ENCODE assay signal across 1 cellular context in the genomic region with DNA sequence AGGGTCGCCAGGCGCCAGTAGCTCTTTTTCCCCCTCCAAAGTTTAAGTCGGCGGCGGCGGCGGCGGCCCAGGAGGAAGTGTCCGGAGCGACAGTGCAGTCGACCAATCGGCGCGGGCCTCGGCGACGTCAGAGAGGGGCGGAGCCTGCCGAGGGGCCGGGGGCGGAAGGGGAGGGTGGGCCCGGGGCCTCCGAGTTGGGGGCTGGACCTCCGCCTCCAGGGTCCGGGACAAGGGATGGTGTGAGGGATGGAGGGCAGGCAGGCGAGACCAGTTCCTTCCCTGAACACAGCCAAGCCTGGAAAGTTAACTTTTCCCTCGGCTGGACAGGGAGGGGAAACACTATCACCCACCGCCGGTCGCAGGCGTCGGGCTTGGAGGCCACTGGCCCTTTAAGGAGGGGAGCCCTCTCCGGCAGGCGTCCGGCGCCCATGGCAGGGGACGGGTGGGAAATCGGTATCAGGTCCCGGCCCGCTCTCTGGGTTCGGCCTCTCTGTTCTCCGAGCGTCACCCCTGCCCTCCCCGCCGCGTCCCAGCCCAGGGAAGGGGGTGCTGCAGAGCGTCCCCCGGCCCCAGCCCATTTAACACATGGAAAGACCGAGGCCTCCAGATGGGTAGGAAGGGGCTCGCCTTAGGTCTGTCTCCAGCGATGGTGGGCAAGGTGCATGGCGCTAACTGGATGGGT.
TF ChIP-seq lines count a peak whose summit lies in the region.

A gene (minus strand): TSS at position 81 of the 682 bp plus-strand sequence. CDS start 744 bp downstream, outside the sequence.

TF ChIP-seq in HEK293, 187 proteins besides CTCF, POLR2A, EP300 and RAD21 (continued from another document):
- TF ChIP-seq, protein P1, sequence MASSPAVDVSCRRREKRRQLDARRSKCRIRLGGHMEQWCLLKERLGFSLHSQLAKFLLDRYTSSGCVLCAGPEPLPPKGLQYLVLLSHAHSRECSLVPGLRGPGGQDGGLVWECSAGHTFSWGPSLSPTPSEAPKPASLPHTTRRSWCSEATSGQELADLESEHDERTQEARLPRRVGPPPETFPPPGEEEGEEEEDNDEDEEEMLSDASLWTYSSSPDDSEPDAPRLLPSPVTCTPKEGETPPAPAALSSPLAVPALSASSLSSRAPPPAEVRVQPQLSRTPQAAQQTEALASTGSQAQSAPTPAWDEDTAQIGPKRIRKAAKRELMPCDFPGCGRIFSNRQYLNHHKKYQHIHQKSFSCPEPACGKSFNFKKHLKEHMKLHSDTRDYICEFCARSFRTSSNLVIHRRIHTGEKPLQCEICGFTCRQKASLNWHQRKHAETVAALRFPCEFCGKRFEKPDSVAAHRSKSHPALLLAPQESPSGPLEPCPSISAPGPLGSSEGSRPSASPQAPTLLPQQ (tag by site-specific recombination; IDR thresholded peaks at IDR 0.05), result peak; percentile 97
- TF ChIP-seq MEIS1 (CRISPR knock-in tag; IDR thresholded peaks at IDR 0.05; ENCODE audit: borderline replicate concordance) (no peak), ZSCAN30 (tag by site-specific recombination; IDR thresholded peaks at IDR 0.05) (0 out of 2 replicates have a peak, but pooled peaks have one; percentile 15), ZXDB (tag by site-specific recombination; IDR thresholded peaks at IDR 0.05) (peak; percentile 83), ZNF660 (tag by site-specific recombination; IDR thresholded peaks at IDR 0.05) (0 out of 2 replicates have a peak, but pooled peaks have one; percentile 18), ZFP69B (tag by site-specific recombination; IDR thresholded peaks at IDR 0.05) (peak; percentile 95), EGR2 (tag by site-specific recombination; IDR thresholded peaks at IDR 0.05; ENCODE audit: low read depth) (peak; percentile 58; the same call in 1 of the 2 replicates), BCL11A (tag by site-specific recombination; IDR thresholded peaks at IDR 0.05; ENCODE audit: low read depth) (no peak), YY2 (tag by site-specific recombination; IDR thresholded peaks at IDR 0.05) (0 out of 2 replicates have a peak, but pooled peaks have one; percentile 10), ZNF404 (tag by site-specific recombination; IDR thresholded peaks at IDR 0.05) (no peak), ZNF510 (tag by site-specific recombination; IDR thresholded peaks at IDR 0.05; ENCODE audit: insufficient replicate concordance) (no peak), ZNF521 (tag by site-specific recombination; IDR thresholded peaks at IDR 0.05) (no peak), ZNF555 (tag by site-specific recombination; conservative IDR thresholded peaks at IDR 0.05) (no peak), ZFHX2 (tag by site-specific recombination; conservative IDR thresholded peaks at IDR 0.05) (peak; percentile 70), KLF1 (tag by site-specific recombination; IDR thresholded peaks at IDR 0.05) (peak; percentile 28), SP3 (tag by site-specific recombination; IDR thresholded peaks at IDR 0.05) (peak; percentile 83), ZFP37 (tag by site-specific recombination; IDR thresholded peaks at IDR 0.05) (0 out of 2 replicates have a peak, but pooled peaks have one; percentile 17), ZBTB20 (tag by site-specific recombination; IDR thresholded peaks at IDR 0.05) (peak; percentile 57; the same call in 1 of the 2 replicates), BCL11B (tag by site-specific recombination; IDR thresholded peaks at IDR 0.05; ENCODE audit: low read depth) (peak; percentile 46; the same call in 1 of the 2 replicates), ZBTB17 (tag by site-specific recombination; IDR thresholded peaks at IDR 0.05) (0 out of 2 replicates have a peak, but pooled peaks have one; percentile 14), ZNF132 (tag by site-specific recombination; IDR thresholded peaks at IDR 0.05; ENCODE audit: borderline replicate concordance) (no peak), ZNF658 (tag by site-specific recombination; IDR thresholded peaks at IDR 0.05) (no peak), PRDM1 (tag by site-specific recombination; IDR thresholded peaks at IDR 0.05) (peak; percentile 58), ZNF501 (tag by site-specific recombination; IDR thresholded peaks at IDR 0.05) (no peak), ZNF776 (tag by site-specific recombination; IDR thresholded peaks at IDR 0.05; ENCODE audit: borderline replicate concordance) (no peak), ZBTB48 (tag by site-specific recombination; IDR thresholded peaks at IDR 0.05) (peak; percentile 84), ZNF114 (tag by site-specific recombination; IDR thresholded peaks at IDR 0.05) (no peak), ZBTB8A (tag by site-specific recombination; IDR thresholded peaks at IDR 0.05) (peak; percentile 86), HOXA7 (CRISPR knock-in tag; IDR thresholded peaks at IDR 0.05; ENCODE audit: borderline replicate concordance) (no peak), KLF10 (tag by site-specific recombination; IDR thresholded peaks at IDR 0.05) (peak; percentile 6; the same call in 1 of the 2 replicates), ZNF664 (tag by site-specific recombination; IDR thresholded peaks at IDR 0.05) (no peak), ZEB2 (tag by site-specific recombination; IDR thresholded peaks at IDR 0.05) (0 out of 2 replicates have a peak, but pooled peaks have one; percentile 23), ZNF341 (tag by site-specific recombination; IDR thresholded peaks at IDR 0.05; ENCODE audit: low read depth) (no peak)
- TF ChIP-seq, protein P2, sequence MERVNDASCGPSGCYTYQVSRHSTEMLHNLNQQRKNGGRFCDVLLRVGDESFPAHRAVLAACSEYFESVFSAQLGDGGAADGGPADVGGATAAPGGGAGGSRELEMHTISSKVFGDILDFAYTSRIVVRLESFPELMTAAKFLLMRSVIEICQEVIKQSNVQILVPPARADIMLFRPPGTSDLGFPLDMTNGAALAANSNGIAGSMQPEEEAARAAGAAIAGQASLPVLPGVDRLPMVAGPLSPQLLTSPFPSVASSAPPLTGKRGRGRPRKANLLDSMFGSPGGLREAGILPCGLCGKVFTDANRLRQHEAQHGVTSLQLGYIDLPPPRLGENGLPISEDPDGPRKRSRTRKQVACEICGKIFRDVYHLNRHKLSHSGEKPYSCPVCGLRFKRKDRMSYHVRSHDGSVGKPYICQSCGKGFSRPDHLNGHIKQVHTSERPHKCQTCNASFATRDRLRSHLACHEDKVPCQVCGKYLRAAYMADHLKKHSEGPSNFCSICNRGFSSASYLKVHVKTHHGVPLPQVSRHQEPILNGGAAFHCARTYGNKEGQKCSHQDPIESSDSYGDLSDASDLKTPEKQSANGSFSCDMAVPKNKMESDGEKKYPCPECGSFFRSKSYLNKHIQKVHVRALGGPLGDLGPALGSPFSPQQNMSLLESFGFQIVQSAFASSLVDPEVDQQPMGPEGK (tag by site-specific recombination; IDR thresholded peaks at IDR 0.05), result peak; percentile 85
- TF ChIP-seq, protein P3, sequence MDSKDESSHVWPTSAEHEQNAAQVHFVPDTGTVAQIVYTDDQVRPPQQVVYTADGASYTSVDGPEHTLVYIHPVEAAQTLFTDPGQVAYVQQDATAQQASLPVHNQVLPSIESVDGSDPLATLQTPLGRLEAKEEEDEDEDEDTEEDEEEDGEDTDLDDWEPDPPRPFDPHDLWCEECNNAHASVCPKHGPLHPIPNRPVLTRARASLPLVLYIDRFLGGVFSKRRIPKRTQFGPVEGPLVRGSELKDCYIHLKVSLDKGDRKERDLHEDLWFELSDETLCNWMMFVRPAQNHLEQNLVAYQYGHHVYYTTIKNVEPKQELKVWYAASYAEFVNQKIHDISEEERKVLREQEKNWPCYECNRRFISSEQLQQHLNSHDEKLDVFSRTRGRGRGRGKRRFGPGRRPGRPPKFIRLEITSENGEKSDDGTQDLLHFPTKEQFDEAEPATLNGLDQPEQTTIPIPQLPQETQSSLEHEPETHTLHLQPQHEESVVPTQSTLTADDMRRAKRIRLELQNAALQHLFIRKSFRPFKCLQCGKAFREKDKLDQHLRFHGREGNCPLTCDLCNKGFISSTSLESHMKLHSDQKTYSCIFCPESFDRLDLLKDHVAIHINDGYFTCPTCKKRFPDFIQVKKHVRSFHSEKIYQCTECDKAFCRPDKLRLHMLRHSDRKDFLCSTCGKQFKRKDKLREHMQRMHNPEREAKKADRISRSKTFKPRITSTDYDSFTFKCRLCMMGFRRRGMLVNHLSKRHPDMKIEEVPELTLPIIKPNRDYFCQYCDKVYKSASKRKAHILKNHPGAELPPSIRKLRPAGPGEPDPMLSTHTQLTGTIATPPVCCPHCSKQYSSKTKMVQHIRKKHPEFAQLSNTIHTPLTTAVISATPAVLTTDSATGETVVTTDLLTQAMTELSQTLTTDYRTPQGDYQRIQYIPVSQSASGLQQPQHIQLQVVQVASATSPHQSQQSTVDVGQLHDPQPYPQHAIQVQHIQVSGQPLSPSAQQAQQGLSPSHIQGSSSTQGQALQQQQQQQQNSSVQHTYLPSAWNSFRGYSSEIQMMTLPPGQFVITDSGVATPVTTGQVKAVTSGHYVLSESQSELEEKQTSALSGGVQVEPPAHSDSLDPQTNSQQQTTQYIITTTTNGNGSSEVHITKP (tag by site-specific recombination; IDR thresholded peaks at IDR 0.05), result 0 out of 2 replicates have a peak, but pooled peaks have one; percentile 4
- TF ChIP-seq, protein P4, sequence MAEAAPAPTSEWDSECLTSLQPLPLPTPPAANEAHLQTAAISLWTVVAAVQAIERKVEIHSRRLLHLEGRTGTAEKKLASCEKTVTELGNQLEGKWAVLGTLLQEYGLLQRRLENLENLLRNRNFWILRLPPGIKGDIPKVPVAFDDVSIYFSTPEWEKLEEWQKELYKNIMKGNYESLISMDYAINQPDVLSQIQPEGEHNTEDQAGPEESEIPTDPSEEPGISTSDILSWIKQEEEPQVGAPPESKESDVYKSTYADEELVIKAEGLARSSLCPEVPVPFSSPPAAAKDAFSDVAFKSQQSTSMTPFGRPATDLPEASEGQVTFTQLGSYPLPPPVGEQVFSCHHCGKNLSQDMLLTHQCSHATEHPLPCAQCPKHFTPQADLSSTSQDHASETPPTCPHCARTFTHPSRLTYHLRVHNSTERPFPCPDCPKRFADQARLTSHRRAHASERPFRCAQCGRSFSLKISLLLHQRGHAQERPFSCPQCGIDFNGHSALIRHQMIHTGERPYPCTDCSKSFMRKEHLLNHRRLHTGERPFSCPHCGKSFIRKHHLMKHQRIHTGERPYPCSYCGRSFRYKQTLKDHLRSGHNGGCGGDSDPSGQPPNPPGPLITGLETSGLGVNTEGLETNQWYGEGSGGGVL (tag by site-specific recombination; IDR thresholded peaks at IDR 0.05), result peak; percentile 96
- TF ChIP-seq, protein P5, sequence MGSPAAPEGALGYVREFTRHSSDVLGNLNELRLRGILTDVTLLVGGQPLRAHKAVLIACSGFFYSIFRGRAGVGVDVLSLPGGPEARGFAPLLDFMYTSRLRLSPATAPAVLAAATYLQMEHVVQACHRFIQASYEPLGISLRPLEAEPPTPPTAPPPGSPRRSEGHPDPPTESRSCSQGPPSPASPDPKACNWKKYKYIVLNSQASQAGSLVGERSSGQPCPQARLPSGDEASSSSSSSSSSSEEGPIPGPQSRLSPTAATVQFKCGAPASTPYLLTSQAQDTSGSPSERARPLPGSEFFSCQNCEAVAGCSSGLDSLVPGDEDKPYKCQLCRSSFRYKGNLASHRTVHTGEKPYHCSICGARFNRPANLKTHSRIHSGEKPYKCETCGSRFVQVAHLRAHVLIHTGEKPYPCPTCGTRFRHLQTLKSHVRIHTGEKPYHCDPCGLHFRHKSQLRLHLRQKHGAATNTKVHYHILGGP (tag by site-specific recombination; IDR thresholded peaks at IDR 0.05), result no peak
- TF ChIP-seq, protein P6, sequence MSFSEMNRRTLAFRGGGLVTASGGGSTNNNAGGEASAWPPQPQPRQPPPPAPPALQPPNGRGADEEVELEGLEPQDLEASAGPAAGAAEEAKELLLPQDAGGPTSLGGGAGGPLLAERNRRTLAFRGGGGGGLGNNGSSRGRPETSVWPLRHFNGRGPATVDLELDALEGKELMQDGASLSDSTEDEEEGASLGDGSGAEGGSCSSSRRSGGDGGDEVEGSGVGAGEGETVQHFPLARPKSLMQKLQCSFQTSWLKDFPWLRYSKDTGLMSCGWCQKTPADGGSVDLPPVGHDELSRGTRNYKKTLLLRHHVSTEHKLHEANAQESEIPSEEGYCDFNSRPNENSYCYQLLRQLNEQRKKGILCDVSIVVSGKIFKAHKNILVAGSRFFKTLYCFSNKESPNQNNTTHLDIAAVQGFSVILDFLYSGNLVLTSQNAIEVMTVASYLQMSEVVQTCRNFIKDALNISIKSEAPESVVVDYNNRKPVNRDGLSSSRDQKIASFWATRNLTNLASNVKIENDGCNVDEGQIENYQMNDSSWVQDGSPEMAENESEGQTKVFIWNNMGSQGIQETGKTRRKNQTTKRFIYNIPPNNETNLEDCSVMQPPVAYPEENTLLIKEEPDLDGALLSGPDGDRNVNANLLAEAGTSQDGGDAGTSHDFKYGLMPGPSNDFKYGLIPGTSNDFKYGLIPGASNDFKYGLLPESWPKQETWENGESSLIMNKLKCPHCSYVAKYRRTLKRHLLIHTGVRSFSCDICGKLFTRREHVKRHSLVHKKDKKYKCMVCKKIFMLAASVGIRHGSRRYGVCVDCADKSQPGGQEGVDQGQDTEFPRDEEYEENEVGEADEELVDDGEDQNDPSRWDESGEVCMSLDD (tag by site-specific recombination; IDR thresholded peaks at IDR 0.05), result peak; percentile 87
- TF ChIP-seq, protein P7, sequence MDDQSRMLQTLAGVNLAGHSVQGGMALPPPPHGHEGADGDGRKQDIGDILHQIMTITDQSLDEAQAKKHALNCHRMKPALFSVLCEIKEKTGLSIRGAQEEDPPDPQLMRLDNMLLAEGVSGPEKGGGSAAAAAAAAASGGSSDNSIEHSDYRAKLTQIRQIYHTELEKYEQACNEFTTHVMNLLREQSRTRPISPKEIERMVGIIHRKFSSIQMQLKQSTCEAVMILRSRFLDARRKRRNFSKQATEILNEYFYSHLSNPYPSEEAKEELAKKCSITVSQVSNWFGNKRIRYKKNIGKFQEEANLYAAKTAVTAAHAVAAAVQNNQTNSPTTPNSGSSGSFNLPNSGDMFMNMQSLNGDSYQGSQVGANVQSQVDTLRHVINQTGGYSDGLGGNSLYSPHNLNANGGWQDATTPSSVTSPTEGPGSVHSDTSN (CRISPR knock-in tag; IDR thresholded peaks at IDR 0.05), result peak; percentile 86; the same call in 1 of the 2 replicates
- TF ChIP-seq, protein P8, sequence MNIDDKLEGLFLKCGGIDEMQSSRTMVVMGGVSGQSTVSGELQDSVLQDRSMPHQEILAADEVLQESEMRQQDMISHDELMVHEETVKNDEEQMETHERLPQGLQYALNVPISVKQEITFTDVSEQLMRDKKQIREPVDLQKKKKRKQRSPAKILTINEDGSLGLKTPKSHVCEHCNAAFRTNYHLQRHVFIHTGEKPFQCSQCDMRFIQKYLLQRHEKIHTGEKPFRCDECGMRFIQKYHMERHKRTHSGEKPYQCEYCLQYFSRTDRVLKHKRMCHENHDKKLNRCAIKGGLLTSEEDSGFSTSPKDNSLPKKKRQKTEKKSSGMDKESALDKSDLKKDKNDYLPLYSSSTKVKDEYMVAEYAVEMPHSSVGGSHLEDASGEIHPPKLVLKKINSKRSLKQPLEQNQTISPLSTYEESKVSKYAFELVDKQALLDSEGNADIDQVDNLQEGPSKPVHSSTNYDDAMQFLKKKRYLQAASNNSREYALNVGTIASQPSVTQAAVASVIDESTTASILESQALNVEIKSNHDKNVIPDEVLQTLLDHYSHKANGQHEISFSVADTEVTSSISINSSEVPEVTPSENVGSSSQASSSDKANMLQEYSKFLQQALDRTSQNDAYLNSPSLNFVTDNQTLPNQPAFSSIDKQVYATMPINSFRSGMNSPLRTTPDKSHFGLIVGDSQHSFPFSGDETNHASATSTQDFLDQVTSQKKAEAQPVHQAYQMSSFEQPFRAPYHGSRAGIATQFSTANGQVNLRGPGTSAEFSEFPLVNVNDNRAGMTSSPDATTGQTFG (tag by site-specific recombination; IDR thresholded peaks at IDR 0.05; ENCODE audit: borderline replicate concordance), result no peak
